Comparison of ENCODE assay signal across 21 cellular contexts in the genomic region with DNA sequence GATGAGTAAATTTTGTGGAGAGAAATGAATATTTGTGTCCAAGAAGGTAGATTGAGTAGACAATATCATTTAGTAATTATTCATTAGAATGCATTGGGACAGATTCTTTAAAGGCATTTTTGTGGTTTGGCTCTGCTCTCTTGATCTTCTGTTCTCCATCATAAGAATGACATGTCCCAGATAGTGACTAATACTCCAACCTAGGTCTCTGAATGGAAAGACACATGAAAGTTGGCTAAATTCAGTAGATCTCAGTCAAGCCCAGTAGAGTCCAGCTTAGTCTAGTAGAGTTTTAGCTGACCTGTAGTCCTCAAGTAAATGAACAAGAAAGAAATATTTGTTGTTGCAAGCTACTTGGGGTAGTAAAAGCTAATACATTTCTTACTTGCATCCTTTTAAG.
"Had no signal": no experiment of that assay in that cellular context is flagged by ENCODE, and none has a peak within 500 bp of the region (broad histone marks: within the 10 kb centered on the region; RNA-seq: fewer than 3 reads in every experiment).

No MANE protein-coding gene starts in this region.

- H3K4me2 ChIP-seq: neural progenitor cell had no signal

- H3K27me3 ChIP-seq: body of pancreas, neural progenitor cell, ovary had no signal

- H3K4me3 ChIP-seq: adrenal gland, body of pancreas, coronary artery, esophagus muscularis mucosa, gastrocnemius medialis, neural progenitor cell, ovary, spleen had no signal

- H3K27me3 Mint-ChIP-seq: activated CD8-positive, alpha-beta T cell treated with anti-CD3 and anti-CD28 coated beads for 36 hours; stimulated activated naive CD8-positive, alpha-beta T cell treated with anti-CD3 and anti-CD28 coated beads, Interleukin-15, amount 100 ng/mL, for 72 hours had no signal

- H3K4me1 ChIP-seq: adrenal gland, body of pancreas, gastrocnemius medialis, neural progenitor cell, spleen had no signal

- H3K9me3 ChIP-seq: body of pancreas, gastrocnemius medialis, ovary had no signal

- ATAC-seq: activated CD8-positive, alpha-beta T cell treated with anti-CD3 and anti-CD28 coated beads for 36 hours; activated T-cell treated with anti-CD3 and anti-CD28 coated beads, Interleukin-2, amount 50 U/mL, for 4 hours; body of pancreas; gastrocnemius medialis; left lobe of liver; sciatic nerve; stimulated activated naive CD8-positive, alpha-beta T cell treated with anti-CD3 and anti-CD28 coated beads, Interleukin-15, amount 100 ng/mL, for 72 hours; WTC11 had no signal

- H3K9ac ChIP-seq: neural progenitor cell had no signal

- H3K4me3 Mint-ChIP-seq: activated CD8-positive, alpha-beta T cell treated with anti-CD3 and anti-CD28 coated beads for 36 hours; activated naive CD4-positive, alpha-beta T cell treated with anti-CD3 and anti-CD28 coated beads, Interleukin-2, amount 50 U/mL, for 24 hours; activated T-cell treated with anti-CD3 and anti-CD28 coated beads, Interleukin-2, amount 50 U/mL, for 4 hours; central memory CD8-positive, alpha-beta T cell; naive B cell; neural progenitor cell; stimulated activated naive CD8-positive, alpha-beta T cell treated with anti-CD3 and anti-CD28 coated beads, Interleukin-15, amount 100 ng/mL, for 72 hours; type B pancreatic cell; WTC11 had no signal

- H3K27ac ChIP-seq: adrenal gland, body of pancreas, coronary artery, esophagus muscularis mucosa, gastrocnemius medialis, neural progenitor cell, ovary, spleen had no signal

- H3K36me3 Mint-ChIP-seq: activated naive CD4-positive, alpha-beta T cell treated with anti-CD3 and anti-CD28 coated beads, Interleukin-2, amount 50 U/mL, for 24 hours; naive B cell; neural progenitor cell; type B pancreatic cell had no signal

- H2AFZ ChIP-seq: neural progenitor cell had no signal

- H3K9me3 Mint-ChIP-seq: central memory CD8-positive, alpha-beta T cell had no signal

- H3K36me3 ChIP-seq: adrenal gland, esophagus muscularis mucosa, gastrocnemius medialis, neural progenitor cell, ovary, spleen had no signal

- DNase-seq: activated CD4-positive, alpha-beta T cell treated with anti-CD3 and anti-CD28 coated beads for 4 hours; activated CD8-positive, alpha-beta T cell treated with anti-CD3 and anti-CD28 coated beads for 36 hours; activated effector memory CD4-positive, alpha-beta T cell treated with Interleukin-2 at 50 U/mL for 16 hours; activated T-cell treated with anti-CD3 and anti-CD28 coated beads, Interleukin-2, amount 50 U/mL, for 4 hours; adrenal gland; body of pancreas; gastrocnemius medialis; naive B cell; ovary; spleen; stimulated activated naive CD8-positive, alpha-beta T cell treated with anti-CD3 and anti-CD28 coated beads, Interleukin-15, amount 100 ng/mL, for 72 hours; T-helper 2 cell had no signal

- H3K27ac Mint-ChIP-seq: activated CD8-positive, alpha-beta T cell treated with anti-CD3 and anti-CD28 coated beads for 36 hours; activated naive CD4-positive, alpha-beta T cell treated with anti-CD3 and anti-CD28 coated beads, Interleukin-2, amount 50 U/mL, for 24 hours; naive B cell; neural progenitor cell; stimulated activated naive CD8-positive, alpha-beta T cell treated with anti-CD3 and anti-CD28 coated beads, Interleukin-15, amount 100 ng/mL, for 72 hours; type B pancreatic cell; WTC11 had no signal

- H3K4me1 Mint-ChIP-seq: activated naive CD4-positive, alpha-beta T cell treated with anti-CD3 and anti-CD28 coated beads, Interleukin-2, amount 50 U/mL, for 24 hours; central memory CD8-positive, alpha-beta T cell; naive B cell; neural progenitor cell; stimulated activated naive CD8-positive, alpha-beta T cell treated with anti-CD3 and anti-CD28 coated beads, Interleukin-15, amount 100 ng/mL, for 72 hours; WTC11 had no signal
